Comparison of ENCODE assay signal across 22 cellular contexts in the genomic region with DNA sequence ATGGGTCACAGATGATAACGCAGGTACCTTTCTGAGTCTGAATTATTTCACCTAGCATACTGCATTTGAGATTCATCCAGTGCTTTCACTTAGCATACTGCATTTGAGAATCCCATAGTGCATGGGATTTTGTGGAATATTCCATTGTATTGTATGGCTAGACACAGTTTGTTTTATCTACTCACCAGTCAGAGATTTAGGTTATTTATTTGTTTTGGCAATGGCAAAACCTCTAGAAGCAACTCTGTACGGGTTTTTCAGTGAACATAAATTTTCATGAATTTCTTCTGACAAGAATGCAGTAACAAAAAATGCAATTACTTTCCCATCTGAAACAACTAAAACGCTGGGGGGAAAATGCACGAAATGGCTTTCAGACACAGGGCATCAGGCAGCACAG. TPM values are rescaled to one million over a fixed set of nuclear protein-coding genes. Genes with fewer than 3 reads are reported as not detected.
DNase-seq lines count a peak whose midpoint lies in the region; ATAC-seq and TF ChIP-seq lines count a peak whose summit lies in the region.
"Had no signal": no experiment of that assay in that cellular context is flagged by ENCODE, and none has a peak within 500 bp of the region (broad histone marks: within the 10 kb centered on the region; RNA-seq: fewer than 3 reads in every experiment).

No MANE protein-coding gene starts in this region.

- intact Hi-C loops in PC-9 (cut with micrococcal nuclease; ENCODE audit: unreplicated experiment): no loop called here

- peaks cover 5% of the 10 kb centered on the region; the same call in 1 of the 2 replicates for H3K4me1 ChIP-seq in HEK293 (ENCODE audit: control insufficient read depth, insufficient read depth, low read length)
- H3K4me1 ChIP-seq in neural progenitor cell: peaks cover 11% of the 10 kb centered on the region
- no peaks in the 10 kb centered on the region for H3K4me1 ChIP-seq in tibial nerve
- H3K4me1 ChIP-seq in PC-9 (replicated peaks; ENCODE audit: insufficient read depth): peaks cover 21% of the 10 kb centered on the region
- H3K4me1 ChIP-seq: Caco-2, HAP-1 had no signal

- WGBS in tibial nerve, 2 donors: 43 to 46% methylated on average over 4 of the region's 4 CpGs

- H3K4me1 Mint-ChIP-seq in neural progenitor cell: no peaks in the 10 kb centered on the region
- H3K4me1 Mint-ChIP-seq: B cell; CD4-positive, CD25-positive, alpha-beta regulatory T cell had no signal

- no peaks in the 10 kb centered on the region for H3K36me3 Mint-ChIP-seq in neural progenitor cell
- H3K36me3 Mint-ChIP-seq: CD4-positive, CD25-positive, alpha-beta regulatory T cell; CD8-positive, alpha-beta T cell had no signal

- no peak overlapping the region for H3K9ac ChIP-seq in neural progenitor cell
- H3K9ac ChIP-seq: BLaER1 had no signal

- H3K4me3 ChIP-seq in HEK293 (ENCODE audit: low read depth, low read length): no peak overlapping the region
- H3K4me3 ChIP-seq in fibroblast of the aortic adventitia (ENCODE audit: low read depth, low read length): no peak overlapping the region
- H3K4me3 ChIP-seq in neural progenitor cell: no peak overlapping the region
- no peak overlapping the region for H3K4me3 ChIP-seq in tibial nerve
- H3K4me3 ChIP-seq in PC-9: no peak overlapping the region
- H3K4me3 ChIP-seq: BLaER1, GM12878, HAP-1 had no signal

- H3K36me3 ChIP-seq in HEK293 (ENCODE audit: control insufficient read depth in 2 of 2, insufficient read depth in 1 of 2, low read length in 2 of 2) (no peaks in the 10 kb centered on the region), neural progenitor cell (no peaks in the 10 kb centered on the region), tibial nerve (no peaks in the 10 kb centered on the region), PC-9 (ENCODE audit: low read depth) (no peaks in the 10 kb centered on the region)
- H3K36me3 ChIP-seq: BLaER1, HAP-1 had no signal

- no peak overlapping the region for H3K27ac ChIP-seq in HEK293 (ENCODE audit: extremely low read depth, low read depth, low read length)
- no peak overlapping the region for H3K27ac ChIP-seq in neural progenitor cell
- no peak overlapping the region for H3K27ac ChIP-seq in tibial nerve
- no peak overlapping the region for H3K27ac ChIP-seq in PC-9
- H3K27ac ChIP-seq: BLaER1, C4-2B had no signal

- H3K9me3 ChIP-seq in HEK293 (ENCODE audit: control insufficient read depth, insufficient read depth, low read depth, low read length) (no peaks in the 10 kb centered on the region), neural progenitor cell (ENCODE audit: low read depth) (no peaks in the 10 kb centered on the region), tibial nerve (no peaks in the 10 kb centered on the region), PC-9 (ENCODE audit: insufficient read depth, low read depth) (no peaks in the 10 kb centered on the region)
- H3K9me3 ChIP-seq: BLaER1, Caco-2, HAP-1 had no signal

- no peak overlapping the region for H3K4me2 ChIP-seq in neural progenitor cell
- no peak overlapping the region for H3K4me2 ChIP-seq in PC-9
- H3K4me2 ChIP-seq: BLaER1 had no signal

- H2AFZ ChIP-seq in neural progenitor cell (replicated peaks): peak overlapping the region; percentile 34
- H2AFZ ChIP-seq in PC-9: no peak overlapping the region

- H3K79me2 ChIP-seq in neural progenitor cell (ENCODE audit: low read depth): no peaks in the 10 kb centered on the region
- no peaks in the 10 kb centered on the region for H3K79me2 ChIP-seq in PC-9 (ENCODE audit: low read depth)

- POLR2A ChIA-PET in HEK293 (lab: Yijun Ruan, JAX): interaction anchor here (1.4 kb wide), 1 partner anchor 13 kb away, joined by 3 read pairs; no protein-coding TSS in a partner anchor
- POLR2A ChIA-PET in PC-9 (lab: Charles Lee; ENCODE audit: unreplicated experiment): no interaction called here

- H3F3A ChIP-seq in neural progenitor cell (ENCODE audit: low read depth) (peaks cover 10% of the 10 kb centered on the region), PC-9 (ENCODE audit: insufficient read depth, low read depth) (no peaks in the 10 kb centered on the region; the same call in 1 of the 2 replicates)

- BruUV-seq in PC-9 (replicated peaks; lab: Mats Ljungman, UMichigan): no TSS peak

- H3K9me2 ChIP-seq in PC-9 (ENCODE audit: insufficient read depth): no peaks in the 10 kb centered on the region

- ATAC-seq in GM19324 (IDR thresholded peaks at IDR 0.05; ENCODE audit: low FRiP score, unreplicated experiment) (no peak), HG03521 (IDR thresholded peaks at IDR 0.05; ENCODE audit: unreplicated experiment) (no peak)
- ATAC-seq: CD8-positive, alpha-beta T cell; GM12878 had no signal

- H3K27me3 ChIP-seq in neural progenitor cell: no peaks in the 10 kb centered on the region
- H3K27me3 ChIP-seq in tibial nerve: peaks cover 0 to 4% of the 10 kb centered on the region in 2 donors
- H3K27me3 ChIP-seq in PC-9 (ENCODE audit: insufficient read depth, low read depth): no peaks in the 10 kb centered on the region
- H3K27me3 ChIP-seq: BLaER1 had no signal

- no peak for TF ChIP-seq CTCF in HEK293 (tag by site-specific recombination; IDR thresholded peaks at IDR 0.05)
- no peak for TF ChIP-seq CTCF in fibroblast of the aortic adventitia (IDR thresholded peaks at IDR 0.05; ENCODE audit: insufficient read depth, low read length)
- no peak for TF ChIP-seq CTCF in neural progenitor cell (IDR thresholded peaks at IDR 0.05)
- no peak for TF ChIP-seq CTCF in tibial nerve (IDR thresholded peaks at IDR 0.05)
- TF ChIP-seq CTCF in PC-9 (conservative IDR thresholded peaks at IDR 0.05): no peak

- no peak overlapping the region for H3K4me3 Mint-ChIP-seq in neural progenitor cell
- H3K4me3 Mint-ChIP-seq: B cell; CD4-positive, CD25-positive, alpha-beta regulatory T cell; CD8-positive, alpha-beta T cell had no signal

- no peak overlapping the region for H3K27ac Mint-ChIP-seq in neural progenitor cell
- H3K27ac Mint-ChIP-seq: B cell; CD4-positive, CD25-positive, alpha-beta regulatory T cell; CD8-positive, alpha-beta T cell had no signal

- peaks cover 8% of the 10 kb centered on the region for H3K27me3 Mint-ChIP-seq in neural progenitor cell (ENCODE audit: insufficient read depth, low read depth)

- no peaks in the 10 kb centered on the region for H4K20me1 ChIP-seq in neural progenitor cell (ENCODE audit: low read depth)
- H4K20me1 ChIP-seq in PC-9 (ENCODE audit: insufficient read depth): no peaks in the 10 kb centered on the region
- H4K20me1 ChIP-seq: BLaER1 had no signal

- no peak for TF ChIP-seq POLR2A in tibial nerve (IDR thresholded peaks at IDR 0.05)

- CTCF ChIA-PET in HEK293 (lab: Yijun Ruan, JAX) (interaction anchor here (1.0 to 1.2 kb wide), 2 partner anchors 18 to 75 kb away, joined by 3 to 4 read pairs; no protein-coding TSS in a partner anchor), PC-9 (lab: Charles Lee) (interaction anchor here (0.6 kb wide), 1 partner anchor 54 kb away, joined by 5 read pairs; no protein-coding TSS in a partner anchor)

- no peak for TF ChIP-seq EP300 in tibial nerve (IDR thresholded peaks at IDR 0.05)

- H3K9me3 Mint-ChIP-seq in neural progenitor cell: no peaks in the 10 kb centered on the region
- H3K9me3 Mint-ChIP-seq: CD8-positive, alpha-beta T cell had no signal

- DNase-seq in EH (ENCODE audit: low read depth): peak; percentile 22
- DNase-seq in fibroblast of the aortic adventitia (ENCODE audit: low read depth): peak; percentile 8
- no peak for DNase-seq in neural progenitor cell (ENCODE audit: low spot score)
- DNase-seq in tibial nerve (ENCODE audit: low spot score in 2 of 2): no peak
- DNase-seq in PC-9: no peak
- DNase-seq: Caco-2; CD4-positive, CD25-positive, alpha-beta regulatory T cell; CD8-positive, alpha-beta T cell; DMS153; DND-41; EL; GDM1; GOT3 had no signal

TF ChIP-seq in HEK293, 187 proteins besides CTCF, POLR2A, EP300 and RAD21 (continues in another document):
- TF ChIP-seq, protein P1, sequence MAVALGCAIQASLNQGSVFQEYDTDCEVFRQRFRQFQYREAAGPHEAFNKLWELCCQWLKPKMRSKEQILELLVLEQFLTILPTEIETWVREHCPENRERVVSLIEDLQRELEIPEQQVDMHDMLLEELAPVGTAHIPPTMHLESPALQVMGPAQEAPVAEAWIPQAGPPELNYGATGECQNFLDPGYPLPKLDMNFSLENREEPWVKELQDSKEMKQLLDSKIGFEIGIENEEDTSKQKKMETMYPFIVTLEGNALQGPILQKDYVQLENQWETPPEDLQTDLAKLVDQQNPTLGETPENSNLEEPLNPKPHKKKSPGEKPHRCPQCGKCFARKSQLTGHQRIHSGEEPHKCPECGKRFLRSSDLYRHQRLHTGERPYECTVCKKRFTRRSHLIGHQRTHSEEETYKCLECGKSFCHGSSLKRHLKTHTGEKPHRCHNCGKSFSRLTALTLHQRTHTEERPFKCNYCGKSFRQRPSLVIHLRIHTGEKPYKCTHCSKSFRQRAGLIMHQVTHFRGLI (tag by site-specific recombination; IDR thresholded peaks at IDR 0.05): no peak
- TF ChIP-seq YY1 (tag by site-specific recombination; IDR thresholded peaks at IDR 0.05): no peak
- no peak for TF ChIP-seq ZNF501 (tag by site-specific recombination; IDR thresholded peaks at IDR 0.05)
- TF ChIP-seq ZNF624 (tag by site-specific recombination; IDR thresholded peaks at IDR 0.05): no peak
- TF ChIP-seq MYNN (tag by site-specific recombination; IDR thresholded peaks at IDR 0.05; ENCODE audit: borderline replicate concordance): no peak
- TF ChIP-seq ZNF621 (tag by site-specific recombination; IDR thresholded peaks at IDR 0.05): no peak
- TF ChIP-seq ZNF433 (tag by site-specific recombination; IDR thresholded peaks at IDR 0.05; ENCODE audit: low read depth): no peak

RNA-seq across cellular contexts. Expression of gene SCN4B, which starts 24.3 kb away (rescaled TPM):
- total RNA-seq in fibroblast of the aortic adventitia (ENCODE audit: low replicate concordance) (under 0.01 and 0.25 TPM in 2 replicates), neural progenitor cell (ENCODE audit: low replicate concordance) (3.6 and 7.1 TPM in 2 replicates), tibial nerve (1 to 10 TPM in 2 of 4 donors, under 1 TPM in 2; 0.66 to 4.1 (median 1.1) TPM), PC-9 (2021) (0.08 TPM in 1 of 2 replicates, not detected in the other)
- total RNA-seq: B cell; CD4-positive, CD25-positive, alpha-beta regulatory T cell; CD8-positive, alpha-beta T cell; GM12878 had no signal

RNA-seq across cellular contexts. Expression of gene SMIM35, which starts 41.5 kb away (rescaled TPM):
- total RNA-seq in fibroblast of the aortic adventitia (ENCODE audit: low replicate concordance): not detected in 2 replicates
- not detected in 2 replicates for total RNA-seq in neural progenitor cell (ENCODE audit: low replicate concordance)
- total RNA-seq in tibial nerve: not detected
- not detected in 2 replicates for total RNA-seq in PC-9 (2021)
- total RNA-seq: A172, Caco-2, GM12878 had no signal

RNA-seq across cellular contexts. Expression of gene SCN2B, which starts 48.1 kb away (rescaled TPM):
- total RNA-seq in fibroblast of the aortic adventitia (ENCODE audit: low replicate concordance) (0.33 TPM in 1 of 2 replicates, not detected in the other), neural progenitor cell (ENCODE audit: low replicate concordance) (0.15 and 0.37 TPM in 2 replicates), tibial nerve (1 to 10 TPM in 1 of 4 donors, under 1 TPM in 2, not detected in 1; 0.78 to 1.3 (median 0.87) TPM), PC-9 (2021) (not detected in 2 replicates)
- total RNA-seq: A172; B cell; Caco-2; CD4-positive, CD25-positive, alpha-beta regulatory T cell; CD8-positive, alpha-beta T cell; GM12878 had no signal

RNA-seq across cellular contexts. Expression of gene TMPRSS4, which starts 51.4 kb away (rescaled TPM):
- not detected in 2 replicates for total RNA-seq in fibroblast of the aortic adventitia (ENCODE audit: low replicate concordance)
- total RNA-seq in neural progenitor cell (ENCODE audit: low replicate concordance): not detected in 2 replicates
- not detected for total RNA-seq in tibial nerve
- total RNA-seq in PC-9 (2021): 18.7 and 27.6 TPM in 2 replicates
- total RNA-seq: A172; B cell; CD4-positive, CD25-positive, alpha-beta regulatory T cell; CD8-positive, alpha-beta T cell had no signal

Comparison
In these comparisons a context has a peak if more than half of its experiments do, and no peak if none do; other contexts are left out.
1. DNase-seq: peak in EH (single experiment) and fibroblast of the aortic adventitia (single experiment); none in neural progenitor cell (single experiment), tibial nerve (0 of 2) and PC-9 (0 of 2).